In the genomic region with DNA sequence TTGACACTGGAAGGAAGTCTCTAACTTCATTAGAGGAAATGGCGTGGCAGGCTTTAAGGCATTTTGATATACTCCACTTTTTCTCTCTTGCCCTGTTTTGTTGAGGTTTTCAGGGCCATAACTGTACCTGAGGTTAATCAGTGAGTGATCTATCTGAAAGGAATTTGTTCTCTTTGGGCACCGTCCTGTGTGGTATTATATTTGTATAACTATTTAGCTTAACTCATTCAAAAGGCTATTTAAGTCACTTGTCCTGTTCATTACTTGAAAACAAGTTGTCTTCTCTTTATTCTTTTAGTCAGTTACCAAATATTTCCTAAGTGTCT, we compare ENCODE assay signal across 9 cellular contexts.
A peak's percentile ranks its signal among the peaks of the same experiment; 100 is the strongest.
DNase-seq lines count a peak whose midpoint lies in the region; ATAC-seq, FAIRE-seq and TF ChIP-seq lines count a peak whose summit lies in the region.
"Had no signal": no experiment of that assay in that cellular context is flagged by ENCODE, and none has a peak within 500 bp of the region (broad histone marks: within the 10 kb centered on the region; RNA-seq: fewer than 3 reads in every experiment).

No MANE protein-coding gene starts in this region.

- H3K36me3 Mint-ChIP-seq in H9 (ENCODE audit: insufficient read depth in 1 of 3, low read depth in 3 of 3): no peaks in the 10 kb centered on the region

- no peak overlapping the region for H2BK20ac ChIP-seq in H9 (ENCODE audit: low read depth, low read length, poor library complexity, severe bottlenecking)

- peaks cover 5% of the 10 kb centered on the region for H3F3A ChIP-seq in smooth muscle cell (ENCODE audit: low read depth)

- POLR2A ChIA-PET in HepG2 (lab: Yijun Ruan, JAX): interaction anchor here (1.0 to 2.0 kb wide), 3 partner anchors 11 to 63 kb away, joined by 3 to 10 read pairs (median 4); no protein-coding TSS in a partner anchor

- H2BK120ac ChIP-seq in H9 (ENCODE audit: low read depth, low read length, poor library complexity, severe bottlenecking): no peak overlapping the region
- H2BK120ac ChIP-seq in mesendoderm (ENCODE audit: low read depth, low read length): no peak overlapping the region

- no peak for TF ChIP-seq EP300 in HepG2 (IDR thresholded peaks at IDR 0.05; ENCODE audit: low read depth in 2 of 2, low read length in 2 of 2)
- no peak for TF ChIP-seq EP300 in HepG2 (CRISPR knock-in tag; IDR thresholded peaks at IDR 0.05; ENCODE audit: borderline replicate concordance)

- H4K20me1 ChIP-seq in H9 (ENCODE audit: control insufficient read depth, insufficient read depth, insufficient read length): no peaks in the 10 kb centered on the region
- H4K20me1 ChIP-seq in HepG2 (ENCODE audit: insufficient read depth, low read length): peaks cover 48% of the 10 kb centered on the region
- H4K20me1 ChIP-seq in smooth muscle cell (ENCODE audit: low read depth): no peaks in the 10 kb centered on the region

- no peak overlapping the region for H3K23ac ChIP-seq in H9 (ENCODE audit: insufficient read length, low read depth, low read length)
- H3K23ac ChIP-seq in mesendoderm (ENCODE audit: low read length): no peak overlapping the region

- H3K4ac ChIP-seq in H9 (ENCODE audit: low read depth, low read length) (no peak overlapping the region), mesendoderm (ENCODE audit: low read depth, low read length) (no peak overlapping the region)

- no peak overlapping the region for H3K14ac ChIP-seq in H9 (ENCODE audit: insufficient read depth, low read length)

- peaks cover 3% of the 10 kb centered on the region for H3K79me1 ChIP-seq in H9 (ENCODE audit: insufficient read depth, low read depth, low read length, poor library complexity, severe bottlenecking)
- H3K79me1 ChIP-seq in mesendoderm (ENCODE audit: low read length): peaks cover 14% of the 10 kb centered on the region

- no peak overlapping the region for H3K18ac ChIP-seq in H9 (ENCODE audit: insufficient read length, low read depth, low read length)
- H3K18ac ChIP-seq in mesendoderm (ENCODE audit: low read length): no peak overlapping the region

- no peaks in the 10 kb centered on the region for H3K23me2 ChIP-seq in H9 (ENCODE audit: insufficient read length, low read depth, low read length, poor library complexity, severe bottlenecking)

- no peak for TF ChIP-seq RAD21 in HepG2 (CRISPR knock-in tag; IDR thresholded peaks at IDR 0.05)

- no peak; the same call in 2 of the 3 replicates for ATAC-seq in HepG2

- H3K4me2 ChIP-seq in H9 (ENCODE audit: insufficient read depth, insufficient read length, low read length) (peak overlapping the region; percentile 14), HepG2 (ENCODE audit: low read depth, low read length) (peak overlapping the region; percentile 77), smooth muscle cell (peak overlapping the region; percentile 72), mesendoderm (ENCODE audit: low read length) (no peak overlapping the region)

- WGBS in H9 (ENCODE audit: extremely low coverage, insufficient read length, low lambda C conversion rate): no CpG with 5 or more reads among the region's 2 CpGs
- 0% methylated on average over 1 of the region's 2 CpGs for WGBS in HepG2 (ENCODE audit: low lambda C conversion rate)
- 23% methylated on average over 2 of the region's 2 CpGs for WGBS in smooth muscle cell (ENCODE audit: low lambda C conversion rate)
- no CpG with 5 or more reads among the region's 2 CpGs for WGBS in mesendoderm (ENCODE audit: extremely low coverage, insufficient coverage, low lambda C conversion rate)

- H3K27me3 ChIP-seq in H9 (ENCODE audit: insufficient read depth, low read length) (no peaks in the 10 kb centered on the region), HepG2 (ENCODE audit: control insufficient read depth in 1 of 2, insufficient read depth in 2 of 2, low read length in 2 of 2) (no peaks in the 10 kb centered on the region), smooth muscle cell (ENCODE audit: low read depth) (no peaks in the 10 kb centered on the region), mesendoderm (ENCODE audit: insufficient read depth, low read length, poor library complexity) (no peaks in the 10 kb centered on the region)

- H3K9me3 ChIP-seq in H9 (ENCODE audit: control insufficient read depth, low read depth, low read length): no peaks in the 10 kb centered on the region
- no peaks in the 10 kb centered on the region for H3K9me3 ChIP-seq in HepG2 (ENCODE audit: low read length)
- no peaks in the 10 kb centered on the region for H3K9me3 ChIP-seq in smooth muscle cell (replicated peaks; ENCODE audit: low read depth)

- intact Hi-C loops in HepG2 (cut with micrococcal nuclease; ENCODE audit: unreplicated experiment): loop anchor here (2.0 kb wide), 1 partner anchor 90 kb away; no protein-coding TSS in a partner anchor

- no TSS peak for BruUV-seq in HepG2 (replicated peaks; lab: Mats Ljungman, UMichigan)

- no peak overlapping the region for H3K27ac ChIP-seq in H9 (ENCODE audit: insufficient read length, low read depth, low read length)
- H3K27ac ChIP-seq in HepG2 (ENCODE audit: extremely low read length, insufficient read depth, low read length): peak overlapping the region; percentile 67
- peak overlapping the region; percentile 90 for H3K27ac ChIP-seq in smooth muscle cell (ENCODE audit: low read depth)
- H3K27ac ChIP-seq in mesendoderm (ENCODE audit: low read depth, low read length): no peak overlapping the region

- no peak overlapping the region for H2BK15ac ChIP-seq in H9 (ENCODE audit: low read depth, low read length)
- H2BK15ac ChIP-seq in mesendoderm (replicated peaks; ENCODE audit: low read depth): no peak overlapping the region

- H2AFZ ChIP-seq in H9 (ENCODE audit: low read length) (no peak overlapping the region), HepG2 (ENCODE audit: low read length) (no peak overlapping the region), smooth muscle cell (ENCODE audit: low read depth) (no peak overlapping the region)

- H3K36me3 ChIP-seq in HepG2 (replicated peaks in 1 of 2; ENCODE audit: control insufficient read depth in 1 of 2, insufficient read depth in 2 of 2, low read length in 2 of 2) (peaks cover 2 to 13% of the 10 kb centered on the region in 2 experiments), smooth muscle cell (ENCODE audit: low read depth) (no peaks in the 10 kb centered on the region), mesendoderm (ENCODE audit: control insufficient read depth, insufficient read depth, low read length) (no peaks in the 10 kb centered on the region)

- H3K27ac Mint-ChIP-seq in H9: peak overlapping the region in 1 of 3 experiments; percentile 88; a peak in 2 of 7 replicates

- H3K9ac ChIP-seq in H9 (ENCODE audit: extremely low read depth, insufficient read length, low read length): no peak overlapping the region
- H3K9ac ChIP-seq in HepG2 (ENCODE audit: insufficient read depth, low read depth, low read length): peak overlapping the region; percentile 76; the same call in 1 of the 2 replicates
- peak overlapping the region; percentile 84 for H3K9ac ChIP-seq in smooth muscle cell (ENCODE audit: low read depth)
- no peak overlapping the region for H3K9ac ChIP-seq in mesendoderm (ENCODE audit: low read length)

- H3K4me3 Mint-ChIP-seq in H9: no peak overlapping the region

- H3K4me3 ChIP-seq in astrocyte of the cerebellum (ENCODE audit: low read depth, low read length): peak overlapping the region; percentile 43
- peak overlapping the region; percentile 56 to 96 (median 75) for H3K4me3 ChIP-seq in HepG2 (replicated peaks in 1 of 3; ENCODE audit: insufficient read depth in 1 of 3, low read depth in 2 of 3, low read length in 3 of 3)
- peak overlapping the region; percentile 54 for H3K4me3 ChIP-seq in smooth muscle cell
- H3K4me3 ChIP-seq in mesendoderm (ENCODE audit: low read length): no peak overlapping the region

- H2AK5ac ChIP-seq in H9 (ENCODE audit: insufficient read length, low read length): no peak overlapping the region
- H2AK5ac ChIP-seq in mesendoderm (ENCODE audit: low read length): no peak overlapping the region

- no peak overlapping the region for H3T11ph ChIP-seq in H9 (ENCODE audit: low read length)

- FAIRE-seq in HepG2 (lab: Jason Lieb, UNC): no peak
- no peak for FAIRE-seq in GM19239 (lab: Jason Lieb, UNC)

- no peak overlapping the region for H2BK12ac ChIP-seq in H9 (ENCODE audit: insufficient read length, low read depth, low read length)

- H3K79me2 ChIP-seq in H9 (ENCODE audit: insufficient read depth, low read length) (peaks cover 30% of the 10 kb centered on the region; the same call in 1 of the 2 replicates), HepG2 (ENCODE audit: insufficient read depth, low read length) (peaks cover 80% of the 10 kb centered on the region), smooth muscle cell (ENCODE audit: low read depth) (peaks cover 10% of the 10 kb centered on the region), mesendoderm (ENCODE audit: control insufficient read depth, insufficient read depth, low read length) (peaks cover 39% of the 10 kb centered on the region)

- no peak for DNase-seq in H9
- DNase-seq in astrocyte of the cerebellum (ENCODE audit: low read depth): no peak
- no peak for DNase-seq in HepG2 (ENCODE audit: low spot score)
- DNase-seq in smooth muscle cell (lab: John Stamatoyannopoulos, UW; ENCODE audit: unreplicated experiment): no peak
- DNase-seq in GM19239 (ENCODE audit: insufficient read length, low spot score): no peak
- DNase-seq in AG08395 (ENCODE audit: low spot score): no peak
- no peak for DNase-seq in GOT3 (lab: John Stamatoyannopoulos, UW)
- DNase-seq in mesendoderm: no peak
- DNase-seq: NCI-H1436 treated with DMSO at 0.1 percent for 48 hours had no signal

- in situ Hi-C loops in astrocyte of the cerebellum (cut with HindIII; ENCODE audit: low sequenced_read_pairs): no loop called here
- in situ Hi-C loops in HepG2 (cut with HindIII; ENCODE audit: extremely low pct_ligation_motif_present, low pct_unique_long_range_greater_than_20kb): no loop called here

- H4K5ac ChIP-seq in H9 (ENCODE audit: insufficient read length, low read depth, low read length) (no peak overlapping the region), mesendoderm (ENCODE audit: low read length) (no peak overlapping the region)

- H3K27me3 Mint-ChIP-seq in H9 (ENCODE audit: low read depth): no peaks in the 10 kb centered on the region

- H3K9me3 Mint-ChIP-seq in H9: no peaks in the 10 kb centered on the region

- peaks cover 82 to 88% of the 10 kb centered on the region in 2 experiments for H3K4me1 Mint-ChIP-seq in H9

- H3K56ac ChIP-seq in H9 (ENCODE audit: insufficient read length, low read depth, low read length): no peak overlapping the region
- H3K56ac ChIP-seq in mesendoderm (ENCODE audit: low read length): no peak overlapping the region

- TF ChIP-seq CTCF in H9 (conservative IDR thresholded peaks at IDR 0.05) (no peak), astrocyte of the cerebellum (IDR thresholded peaks at IDR 0.05; ENCODE audit: low read depth, low read length, missing control alignments) (no peak), HepG2 (CRISPR knock-in tag; IDR thresholded peaks at IDR 0.05) (no peak), smooth muscle cell (IDR thresholded peaks at IDR 0.05; ENCODE audit: borderline replicate concordance, insufficient read depth, poor library complexity, severe bottlenecking) (no peak)

- no peak overlapping the region for H4K8ac ChIP-seq in H9 (replicated peaks; ENCODE audit: insufficient read length, low read depth, low read length)
- H4K8ac ChIP-seq in mesendoderm (ENCODE audit: low read depth, low read length): no peak overlapping the region

- no peak overlapping the region for H2BK5ac ChIP-seq in H9 (ENCODE audit: insufficient read length, low read length)
- no peak overlapping the region for H2BK5ac ChIP-seq in mesendoderm (ENCODE audit: low read length)

- H4K91ac ChIP-seq in H9 (ENCODE audit: insufficient read length, low read depth, low read length): no peak overlapping the region

- CTCF ChIA-PET in HepG2 (lab: Yijun Ruan, JAX; ENCODE audit: low intra/inter-chr PET ratio, low total read pairs): no interaction called here

- no peak for TF ChIP-seq POLR2A in HepG2 (IDR thresholded peaks at IDR 0.05; ENCODE audit: insufficient read depth in 1 of 2, low read depth in 2 of 2, low read length in 2 of 2)

- H3K4me1 ChIP-seq in H9 (ENCODE audit: insufficient read depth, low read length) (peaks cover 18% of the 10 kb centered on the region; the same call in 1 of the 2 replicates), HepG2 (ENCODE audit: insufficient read depth, low read length) (peaks cover 64% of the 10 kb centered on the region), smooth muscle cell (ENCODE audit: low read depth) (peaks cover 22% of the 10 kb centered on the region), mesendoderm (ENCODE audit: control insufficient read depth, low read depth, low read length) (peaks cover 9% of the 10 kb centered on the region)

Comparison
In these comparisons a context has a peak if more than half of its experiments do, and no peak if none do; other contexts are left out.
1. H3K27ac ChIP-seq: peak in HepG2 (single experiment) and smooth muscle cell (single experiment); none in H9 (single experiment) and mesendoderm (single experiment).
2. H3K9ac ChIP-seq: peak in HepG2 (single experiment) and smooth muscle cell (single experiment); none in H9 (single experiment) and mesendoderm (single experiment).